In the genomic region with DNA sequence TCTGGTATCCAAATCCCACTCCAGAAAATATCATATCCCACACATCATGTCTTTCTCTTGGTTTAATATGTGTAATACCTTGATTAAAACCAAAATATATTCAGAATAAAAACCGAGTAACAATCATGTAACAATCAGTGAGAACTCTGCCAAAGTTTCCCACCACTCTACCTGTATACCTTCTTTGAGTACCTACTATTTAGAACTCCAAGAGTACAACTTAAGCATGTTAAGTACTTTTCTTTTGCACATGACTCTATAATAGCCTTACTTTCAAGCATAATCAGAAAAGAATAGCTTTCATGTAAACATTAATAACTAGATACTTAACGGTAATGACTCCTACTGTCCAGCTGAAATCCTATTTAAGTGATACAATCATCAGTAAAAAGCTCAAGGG, we compare ENCODE assay signal across 19 cellular contexts.
DNase-seq lines count a peak whose midpoint lies in the region; ATAC-seq and TF ChIP-seq lines count a peak whose summit lies in the region.
"Had no signal": no experiment of that assay in that cellular context is flagged by ENCODE, and none has a peak within 500 bp of the region (broad histone marks: within the 10 kb centered on the region; RNA-seq: fewer than 3 reads in every experiment).

No MANE protein-coding gene starts in this region.

- H3K9me3 ChIP-seq in mesenchymal stem cell (ENCODE audit: control insufficient read depth, low read length) (no peaks in the 10 kb centered on the region), subcutaneous abdominal adipose tissue (ENCODE audit: control insufficient read depth in 5 of 5, low read length in 5 of 5) (no peaks in the 10 kb centered on the region)
- H3K9me3 ChIP-seq: BE2C, body of pancreas, upper lobe of left lung had no signal

- H3K4me2 ChIP-seq in mesenchymal stem cell (ENCODE audit: low read length, poor library complexity, severe bottlenecking): no peak overlapping the region

- H3K79me1 ChIP-seq in mesenchymal stem cell (replicated peaks; ENCODE audit: low read length, poor library complexity, severe bottlenecking): peaks cover 7% of the 10 kb centered on the region

- peaks cover 71% of the 10 kb centered on the region for H3K4me1 Mint-ChIP-seq in brain
- peaks cover 30% of the 10 kb centered on the region for H3K4me1 Mint-ChIP-seq in T-helper 2 cell treated with Interferon-gamma antibody and Interleukin-4, amounts not matched to agents 5 μg/mL and 100 μg/mL, for 36 hours (ENCODE audit: low read depth)
- peaks cover 19% of the 10 kb centered on the region for H3K4me1 Mint-ChIP-seq in activated naive CD4-positive, alpha-beta T cell treated with anti-CD3 and anti-CD28 coated beads, Interleukin-2, amount 10 ng/mL, durations not matched to agents 7 days and 5 days

- DNase-seq in NCI-H82 treated with DMSO at 0.1 percent for 48 hours (lab: John Stamatoyannopoulos, UW; ENCODE audit: unreplicated experiment) (peak; percentile 41), NCI-H82 (lab: John Stamatoyannopoulos, UW) (no peak), mesenchymal stem cell (no peak)
- DNase-seq in T-helper 2 cell treated with Interferon-gamma antibody and Interleukin-4, amounts not matched to agents 5 μg/mL and 100 μg/mL, for 36 hours (ENCODE audit: low spot score): no peak
- DNase-seq in activated naive CD4-positive, alpha-beta T cell treated with anti-CD3 and anti-CD28 coated beads, Interleukin-2, amount 10 ng/mL, durations not matched to agents 7 days and 5 days: no peak
- DNase-seq: 8988T; activated CD4-positive, alpha-beta T cell treated with anti-CD3 and anti-CD28 coated beads for 36 hours; BE2C; COR-L47; NCI-H2107; NCI-H524 treated with DMSO at 0.1 percent for 48 hours; stimulated activated CD4-positive, alpha-beta T cell treated with anti-CD3 and anti-CD28 coated beads, Interleukin-4, amount 100 ng/mL, for 1 hour; stimulated activated naive CD8-positive, alpha-beta T cell treated with anti-CD3 and anti-CD28 coated beads, Interleukin-15, amount 100 ng/mL, for 72 hours had no signal

- no peak overlapping the region for H3K14ac ChIP-seq in mesenchymal stem cell (ENCODE audit: low read length in 2 of 2)

- H4K8ac ChIP-seq in mesenchymal stem cell (ENCODE audit: low read length): no peak overlapping the region

- no peak overlapping the region for H3K4me3 Mint-ChIP-seq in brain
- H3K4me3 Mint-ChIP-seq in T-helper 2 cell treated with Interferon-gamma antibody and Interleukin-4, amounts not matched to agents 5 μg/mL and 100 μg/mL, for 36 hours: no peak overlapping the region
- H3K4me3 Mint-ChIP-seq in activated naive CD4-positive, alpha-beta T cell treated with anti-CD3 and anti-CD28 coated beads, Interleukin-2, amount 10 ng/mL, durations not matched to agents 7 days and 5 days: no peak overlapping the region
- H3K4me3 Mint-ChIP-seq: activated CD4-positive, alpha-beta T cell treated with anti-CD3 and anti-CD28 coated beads for 36 hours; activated T-helper 17 cell treated with anti-CD3 and anti-CD28 coated beads, Interleukin-2, amount 50 U/mL, for 72 hours; stimulated activated naive CD8-positive, alpha-beta T cell treated with anti-CD3 and anti-CD28 coated beads, Interleukin-15, amount 100 ng/mL, for 72 hours had no signal

- H3K27me3 Mint-ChIP-seq in brain: no peaks in the 10 kb centered on the region
- no peaks in the 10 kb centered on the region for H3K27me3 Mint-ChIP-seq in T-helper 2 cell treated with Interferon-gamma antibody and Interleukin-4, amounts not matched to agents 5 μg/mL and 100 μg/mL, for 36 hours (ENCODE audit: low read depth)
- H3K27me3 Mint-ChIP-seq in activated naive CD4-positive, alpha-beta T cell treated with anti-CD3 and anti-CD28 coated beads, Interleukin-2, amount 10 ng/mL, durations not matched to agents 7 days and 5 days: no peaks in the 10 kb centered on the region
- H3K27me3 Mint-ChIP-seq: activated CD4-positive, alpha-beta T cell treated with anti-CD3 and anti-CD28 coated beads for 36 hours; activated T-helper 17 cell treated with anti-CD3 and anti-CD28 coated beads, Interleukin-2, amount 50 U/mL, for 72 hours; stimulated activated naive CD8-positive, alpha-beta T cell treated with anti-CD3 and anti-CD28 coated beads, Interleukin-15, amount 100 ng/mL, for 72 hours had no signal

- H3K27ac Mint-ChIP-seq in brain: peak overlapping the region in 4 of 5 experiments; percentile 9 to 37 (median 14)
- H3K27ac Mint-ChIP-seq in T-helper 2 cell treated with Interferon-gamma antibody and Interleukin-4, amounts not matched to agents 5 μg/mL and 100 μg/mL, for 36 hours: no peak overlapping the region
- no peak overlapping the region for H3K27ac Mint-ChIP-seq in activated naive CD4-positive, alpha-beta T cell treated with anti-CD3 and anti-CD28 coated beads, Interleukin-2, amount 10 ng/mL, durations not matched to agents 7 days and 5 days
- H3K27ac Mint-ChIP-seq: activated CD4-positive, alpha-beta T cell treated with anti-CD3 and anti-CD28 coated beads for 36 hours; activated T-helper 17 cell treated with anti-CD3 and anti-CD28 coated beads, Interleukin-2, amount 50 U/mL, for 72 hours had no signal

- no peak overlapping the region for H2BK12ac ChIP-seq in mesenchymal stem cell (ENCODE audit: low read length in 2 of 2)

- no peaks in the 10 kb centered on the region for H3K36me3 ChIP-seq in mesenchymal stem cell (ENCODE audit: control insufficient read depth in 1 of 2, insufficient read depth in 2 of 2, low read depth in 1 of 2, low read length in 2 of 2)
- no peaks in the 10 kb centered on the region for H3K36me3 ChIP-seq in subcutaneous abdominal adipose tissue (ENCODE audit: control insufficient read depth in 5 of 5, insufficient read depth in 5 of 5, low read length in 5 of 5)
- H3K36me3 ChIP-seq: BE2C, upper lobe of left lung had no signal

- H3K9ac ChIP-seq in mesenchymal stem cell (ENCODE audit: low read length): peak overlapping the region; percentile 41
- H3K9ac ChIP-seq in subcutaneous abdominal adipose tissue (ENCODE audit: low read length in 5 of 5): no peak overlapping the region

- CTCF ChIA-PET in activated naive CD4-positive, alpha-beta T cell treated with anti-CD3 and anti-CD28 coated beads, Interleukin-2, amount 10 ng/mL, durations not matched to agents 7 days and 5 days (lab: Charles Lee): interaction anchor here (1.1 kb wide), 1 partner anchor 26 kb away, joined by 3 read pairs; no protein-coding TSS in a partner anchor

- no peak overlapping the region for H4K91ac ChIP-seq in mesenchymal stem cell (ENCODE audit: low read length)

- H3K4me3 ChIP-seq in mesenchymal stem cell (ENCODE audit: insufficient read depth in 1 of 2, low read depth in 1 of 2, low read length in 2 of 2) (no peak overlapping the region), subcutaneous abdominal adipose tissue (ENCODE audit: low read depth in 1 of 5, low read length in 5 of 5) (no peak overlapping the region)
- H3K4me3 ChIP-seq: body of pancreas, upper lobe of left lung had no signal

- no peak overlapping the region for H2AK5ac ChIP-seq in mesenchymal stem cell (ENCODE audit: low read length, severe bottlenecking)

- no peak overlapping the region for H3K4ac ChIP-seq in mesenchymal stem cell (ENCODE audit: low read depth in 1 of 2, low read length in 2 of 2)

- TF ChIP-seq CTCF in brain (conservative IDR thresholded peaks at IDR 0.05): no peak

- ATAC-seq in GM21423 (IDR thresholded peaks at IDR 0.05; ENCODE audit: unreplicated experiment): no peak
- ATAC-seq: activated T-helper 17 cell treated with anti-CD3 and anti-CD28 coated beads, Interleukin-2, amount 50 U/mL, for 72 hours had no signal

- H3K9me3 Mint-ChIP-seq in brain: no peaks in the 10 kb centered on the region
- H3K9me3 Mint-ChIP-seq in T-helper 2 cell treated with Interferon-gamma antibody and Interleukin-4, amounts not matched to agents 5 μg/mL and 100 μg/mL, for 36 hours: no peaks in the 10 kb centered on the region
- H3K9me3 Mint-ChIP-seq in activated naive CD4-positive, alpha-beta T cell treated with anti-CD3 and anti-CD28 coated beads, Interleukin-2, amount 10 ng/mL, durations not matched to agents 7 days and 5 days: no peaks in the 10 kb centered on the region
- H3K9me3 Mint-ChIP-seq: activated T-helper 17 cell treated with anti-CD3 and anti-CD28 coated beads, Interleukin-2, amount 50 U/mL, for 72 hours; stimulated activated naive CD8-positive, alpha-beta T cell treated with anti-CD3 and anti-CD28 coated beads, Interleukin-15, amount 100 ng/mL, for 72 hours had no signal

- H2BK5ac ChIP-seq in mesenchymal stem cell (ENCODE audit: low read depth, low read length, poor library complexity, severe bottlenecking): no peak overlapping the region

- no peak overlapping the region for H2BK120ac ChIP-seq in mesenchymal stem cell (ENCODE audit: low read depth, low read length)

- H3K27ac ChIP-seq in mesenchymal stem cell (ENCODE audit: low read length, poor library complexity, severe bottlenecking): no peak overlapping the region
- peak overlapping the region; percentile 66 for H3K27ac ChIP-seq in subcutaneous abdominal adipose tissue (ENCODE audit: low read depth, low read length)

- H3K18ac ChIP-seq in mesenchymal stem cell (ENCODE audit: low read depth in 1 of 2, low read length in 2 of 2): no peak overlapping the region

- H2BK15ac ChIP-seq in mesenchymal stem cell (ENCODE audit: low read depth, poor library complexity, severe bottlenecking): no peak overlapping the region

- H3K27me3 ChIP-seq in mesenchymal stem cell (ENCODE audit: control insufficient read depth in 1 of 2, insufficient read depth in 1 of 2, low read length in 2 of 2) (no peaks in the 10 kb centered on the region), subcutaneous abdominal adipose tissue (ENCODE audit: control insufficient read depth in 5 of 5, insufficient read depth in 4 of 5, low read length in 5 of 5) (no peaks in the 10 kb centered on the region)
- H3K27me3 ChIP-seq: BE2C, body of pancreas, upper lobe of left lung had no signal

- WGBS in mesenchymal stem cell: 100% methylated on average over 2 of the region's 2 CpGs

- H3K36me3 Mint-ChIP-seq in brain: peaks cover 5% of the 10 kb centered on the region
- H3K36me3 Mint-ChIP-seq in T-helper 2 cell treated with Interferon-gamma antibody and Interleukin-4, amounts not matched to agents 5 μg/mL and 100 μg/mL, for 36 hours (ENCODE audit: low read depth): no peaks in the 10 kb centered on the region
- H3K36me3 Mint-ChIP-seq in activated naive CD4-positive, alpha-beta T cell treated with anti-CD3 and anti-CD28 coated beads, Interleukin-2, amount 10 ng/mL, durations not matched to agents 7 days and 5 days: no peaks in the 10 kb centered on the region

- H3K4me1 ChIP-seq in mesenchymal stem cell (ENCODE audit: control insufficient read depth, insufficient read depth, low read depth, low read length): peaks cover 8% of the 10 kb centered on the region
- peaks cover 2 to 35% (median 27%) of the 10 kb centered on the region in 5 donors for H3K4me1 ChIP-seq in subcutaneous abdominal adipose tissue (ENCODE audit: control insufficient read depth in 5 of 5, insufficient read depth in 5 of 5, low read length in 5 of 5)

- no peak overlapping the region for H3K23ac ChIP-seq in mesenchymal stem cell (ENCODE audit: low read length in 2 of 2)

- H2AFZ ChIP-seq in mesenchymal stem cell (ENCODE audit: low read depth, low read length): no peak overlapping the region

Comparison
In these comparisons a context has a peak if more than half of its experiments do, and no peak if none do; other contexts are left out.
1. H3K27ac Mint-ChIP-seq: peak in brain (4 of 5); none in T-helper 2 cell treated with Interferon-gamma antibody and Interleukin-4, amounts not matched to agents 5 μg/mL and 100 μg/mL, for 36 hours (single experiment) and activated naive CD4-positive, alpha-beta T cell treated with anti-CD3 and anti-CD28 coated beads, Interleukin-2, amount 10 ng/mL, durations not matched to agents 7 days and 5 days (single experiment).